Comparison of ENCODE assay signal across 8 cellular contexts in genomic region chr15:74957301-74958035, GRCh38. TPM values are rescaled to one million over a fixed set of nuclear protein-coding genes. Genes with fewer than 3 reads are reported as not detected.
DNase-seq lines count a peak whose midpoint lies in the region; ATAC-seq and TF ChIP-seq lines count a peak whose summit lies in the region.

No MANE protein-coding gene starts in this region.

- TF ChIP-seq EP300 in ovary (IDR thresholded peaks at IDR 0.05): no peak

- peak; percentile 44 for TF ChIP-seq POLR2A in ovary (IDR thresholded peaks at IDR 0.05)

- H3K4me3 ChIP-seq in fibroblast of mammary gland (ENCODE audit: control insufficient read depth, low read depth, low read length): peak overlapping the region; percentile 53
- peak overlapping the region; percentile 56 for H3K4me3 ChIP-seq in ovary

- intact Hi-C loops in ovary (cut with DNase I): loop anchor here in 3 of 4 donors (5.0 to 10.0 kb wide), 4 partner anchors 65 to 250 kb away; partner anchors contain the start of genes C15orf39 (in 1 of the 3), CSK (in 1 of the 3) and PPCDC (in 1 of the 3)

- no peaks in the 10 kb centered on the region for H3K36me3 ChIP-seq in ovary

- WGBS in ovary, 3 donors: 5 to 6% (median 5%) methylated on average over 45 to 46 of the region's 46 CpGs

- peak; percentile 25 for DNase-seq in NCI-H1694 treated with DMSO at 0.1 percent for 48 hours (lab: John Stamatoyannopoulos, UW)
- DNase-seq in NCI-H1694 (lab: John Stamatoyannopoulos, UW): no peak
- peak; percentile 39 for DNase-seq in fibroblast of mammary gland (ENCODE audit: low read depth)
- DNase-seq in ovary: no peak
- DNase-seq in NOMO-1 treated with DMSO at 0.1 percent for 48 hours (lab: John Stamatoyannopoulos, UW; ENCODE audit: unreplicated experiment): no peak
- DNase-seq in NCI-H774 (lab: John Stamatoyannopoulos, UW): no peak
- DNase-seq in GDM1 (lab: John Stamatoyannopoulos, UW): no peak

- H3K27me3 ChIP-seq in ovary: no peaks in the 10 kb centered on the region

- peak; percentile 32 for ATAC-seq in SK-N-SH treated with all-trans-retinoic acid at 6 μM for 48 hours

- H3K27ac ChIP-seq in ovary: peak overlapping the region; percentile 50 to 89

- H3K4me1 ChIP-seq in ovary (ENCODE audit: insufficient read depth): peaks cover 3% of the 10 kb centered on the region

- no peaks in the 10 kb centered on the region for H3K9me3 ChIP-seq in ovary

- no peak for TF ChIP-seq CTCF in fibroblast of mammary gland (conservative IDR thresholded peaks at IDR 0.05; ENCODE audit: control insufficient read depth, insufficient read depth, low read depth, low read length)
- no peak for TF ChIP-seq CTCF in ovary (IDR thresholded peaks at IDR 0.05)

TF ChIP-seq in SK-N-SH treated with all-trans-retinoic acid at 6 μM for 48 hours, 23 proteins besides CTCF, POLR2A, EP300 and RAD21:
- TF ChIP-seq OSR1 (CRISPR knock-in tag; IDR thresholded peaks at IDR 0.05) (no peak), ZNF8 (CRISPR knock-in tag; IDR thresholded peaks at IDR 0.05) (no peak), RARB (CRISPR knock-in tag; IDR thresholded peaks at IDR 0.05) (no peak)
TF ChIP-seq in SK-N-SH treated with all-trans-retinoic acid at 6 μM for 48 hours: peak in this region for 0.

RNA-seq across cellular contexts. Expression of gene RPP25, which starts 0.9 kb away (rescaled TPM):
- 10 to 100 TPM; 13.6 to 41.2 (median 28.6) TPM for total RNA-seq in ovary
- polyA plus RNA-seq in ovary: 10 to 100 TPM; 16.0 to 17.3 TPM

RNA-seq across cellular contexts. Expression of gene COX5A, which starts 19.6 kb away (rescaled TPM):
- total RNA-seq in ovary: 10 to 100 TPM; 24.8 to 91.3 (median 73.9) TPM
- polyA plus RNA-seq in ovary: 100 to 1,000 TPM in 1 of 2 donors, 10 to 100 TPM in 1; 86.2 to 158 TPM

RNA-seq across cellular contexts. Expression of gene SCAMP5, which starts 37.9 kb away (rescaled TPM):
- 10 to 100 TPM in 1 of 7 donors, 1 to 10 TPM in 6; 2.6 to 10.1 (median 5.7) TPM for total RNA-seq in ovary
- 10 to 100 TPM in 1 of 2 donors, 1 to 10 TPM in 1; 4.6 to 17.8 TPM for polyA plus RNA-seq in ovary

RNA-seq across cellular contexts. Expression of gene FAM219B, which starts 50.8 kb away (rescaled TPM):
- 100 to 1,000 TPM in 1 of 7 donors, 10 to 100 TPM in 6; 31.0 to 125 (median 67.4) TPM for total RNA-seq in ovary
- 10 to 100 TPM; 35.1 to 67.9 TPM for polyA plus RNA-seq in ovary

Comparison
In these comparisons a context has a peak if more than half of its experiments do, and no peak if none do; other contexts are left out.
1. DNase-seq: peak in NCI-H1694 treated with DMSO at 0.1 percent for 48 hours (single experiment) and fibroblast of mammary gland (single experiment); none in NCI-H1694 (single experiment), ovary (0 of 5), NOMO-1 treated with DMSO at 0.1 percent for 48 hours (single experiment), NCI-H774 (single experiment) and GDM1 (single experiment).